Comparison of ENCODE assay signal across 1 cellular context in genomic region chr17:2723505-2723996, GRCh38.
TF ChIP-seq lines count a peak whose summit lies in the region.

No MANE protein-coding gene starts in this region.

TF ChIP-seq in HCT116, 20 proteins besides CTCF, POLR2A, EP300 and RAD21 (continued from another document):
- TF ChIP-seq, protein P1, sequence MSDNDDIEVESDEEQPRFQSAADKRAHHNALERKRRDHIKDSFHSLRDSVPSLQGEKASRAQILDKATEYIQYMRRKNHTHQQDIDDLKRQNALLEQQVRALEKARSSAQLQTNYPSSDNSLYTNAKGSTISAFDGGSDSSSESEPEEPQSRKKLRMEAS (IDR thresholded peaks at IDR 0.05): peak; percentile 34
